17 cellular contexts compared by ENCODE assay signal in the genomic region with DNA sequence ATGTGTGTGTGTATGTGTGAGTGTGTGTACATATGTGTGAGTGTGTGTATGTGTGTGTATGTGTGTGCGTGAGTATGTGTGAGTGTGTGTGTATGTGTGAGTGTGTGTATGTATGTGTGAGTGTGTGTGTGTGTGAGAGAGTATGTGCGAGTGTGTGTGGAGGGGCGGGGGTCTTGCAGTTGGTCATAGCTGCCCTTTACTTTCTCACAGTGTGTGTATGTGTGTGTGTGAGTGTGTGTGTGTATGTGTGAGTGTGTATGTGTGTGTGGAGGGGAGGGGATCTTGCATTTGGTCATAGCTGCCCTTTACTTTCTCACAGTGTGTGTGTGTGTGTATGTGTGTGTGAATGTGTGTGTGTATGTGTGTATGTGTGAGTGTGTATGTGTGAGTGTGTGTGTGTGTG.
DNase-seq lines count a peak whose midpoint lies in the region; ATAC-seq, FAIRE-seq and TF ChIP-seq lines count a peak whose summit lies in the region.
"Had no signal": no experiment of that assay in that cellular context is flagged by ENCODE, and none has a peak within 500 bp of the region (broad histone marks: within the 10 kb centered on the region; RNA-seq: fewer than 3 reads in every experiment).

No MANE protein-coding gene starts in this region.

- in situ Hi-C loops in HepG2 (cut with HindIII; ENCODE audit: extremely low pct_ligation_motif_present, low pct_unique_long_range_greater_than_20kb) = no loop called here

- no peaks in the 10 kb centered on the region for H3K36me3 ChIP-seq in HepG2 (replicated peaks in 1 of 2; ENCODE audit: control insufficient read depth in 1 of 2, insufficient read depth in 2 of 2, low read length in 2 of 2)
- H3K36me3 ChIP-seq in right lobe of liver = no peaks in the 10 kb centered on the region
- no peaks in the 10 kb centered on the region for H3K36me3 ChIP-seq in bronchial epithelial cell (ENCODE audit: control insufficient read depth, insufficient read depth, low read length)
- H3K36me3 ChIP-seq in mucosa of stomach (ENCODE audit: control insufficient read depth, insufficient read depth, low read length) = no peaks in the 10 kb centered on the region
- H3K36me3 ChIP-seq in mesendoderm (ENCODE audit: control insufficient read depth, insufficient read depth, low read length) = no peaks in the 10 kb centered on the region
- H3K36me3 ChIP-seq: SJCRH30 had no signal

- no peak overlapping the region for H4K8ac ChIP-seq in mesendoderm (ENCODE audit: low read depth, low read length)

- no peak overlapping the region for H2AFZ ChIP-seq in HepG2 (ENCODE audit: low read length)

- H2BK120ac ChIP-seq in mesendoderm (ENCODE audit: low read depth, low read length) = no peak overlapping the region

- WGBS in HepG2 (ENCODE audit: low lambda C conversion rate) = 88% methylated on average over 3 of the region's 3 CpGs
- WGBS in right lobe of liver (ENCODE audit: insufficient coverage, low coverage, low lambda C conversion rate, missing lambda C conversion rate) = 89% methylated on average over 3 of the region's 3 CpGs
- WGBS in mesendoderm (ENCODE audit: extremely low coverage, insufficient coverage, low lambda C conversion rate) = 100% methylated on average over 1 of the region's 3 CpGs

- H3K4me1 ChIP-seq in HepG2 (ENCODE audit: insufficient read depth, low read length) (peaks cover 50% of the 10 kb centered on the region), right lobe of liver (peaks cover 0 to 23% (median 9%) of the 10 kb centered on the region in 4 donors), mucosa of stomach (ENCODE audit: control insufficient read depth, insufficient read depth, low read length) (peaks cover 47% of the 10 kb centered on the region), mesendoderm (ENCODE audit: control insufficient read depth, low read depth, low read length) (no peaks in the 10 kb centered on the region)
- H3K4me1 ChIP-seq: SJCRH30 had no signal

- no TSS peak for BruUV-seq in HepG2 (replicated peaks; lab: Mats Ljungman, UMichigan)

- no peak overlapping the region for H2BK5ac ChIP-seq in mesendoderm (ENCODE audit: low read length)

- H3K27ac ChIP-seq in HepG2 (ENCODE audit: extremely low read length, insufficient read depth, low read length) = no peak overlapping the region
- H3K27ac ChIP-seq in right lobe of liver = no peak overlapping the region
- H3K27ac ChIP-seq in mesendoderm (ENCODE audit: low read depth, low read length) = no peak overlapping the region
- H3K27ac ChIP-seq: SJCRH30 had no signal

- H4K20me1 ChIP-seq in HepG2 (ENCODE audit: insufficient read depth, low read length) = no peaks in the 10 kb centered on the region

- ATAC-seq in HepG2 (no peak), right lobe of liver (no peak)

- H3K79me1 ChIP-seq in mesendoderm (ENCODE audit: low read length) = no peaks in the 10 kb centered on the region

- FAIRE-seq in HepG2 (lab: Jason Lieb, UNC) = no peak
- FAIRE-seq in bronchial epithelial cell (lab: Jason Lieb, UNC) = peak; percentile 72
- FAIRE-seq: RCC 7860 had no signal

- H3K23ac ChIP-seq in mesendoderm (ENCODE audit: low read length) = no peak overlapping the region

- DNase-seq in HepG2 (ENCODE audit: low spot score) = no peak
- no peak for DNase-seq in right lobe of liver
- DNase-seq in bronchial epithelial cell (ENCODE audit: low read depth) = no peak
- DNase-seq in activated CD4-positive, CD25-positive, alpha-beta regulatory T cell (lab: John Stamatoyannopoulos, UW) = no peak
- DNase-seq in cerebellar cortex (ENCODE audit: low spot score) = no peak
- DNase-seq in mesendoderm = no peak
- DNase-seq: GDM1, H9, Karpas-422, NCI-H1417, NCI-H187, NCI-H446 treated with DMSO at 0.1 percent for 48 hours, NCI-H526 treated with DMSO at 0.1 percent for 48 hours, OCI-M1, SJCRH30 had no signal

- H2AK5ac ChIP-seq in mesendoderm (ENCODE audit: low read length) = no peak overlapping the region

- no peaks in the 10 kb centered on the region for H3K27me3 ChIP-seq in HepG2 (ENCODE audit: control insufficient read depth in 1 of 2, insufficient read depth in 2 of 2, low read length in 2 of 2)
- H3K27me3 ChIP-seq in right lobe of liver = no peaks in the 10 kb centered on the region
- H3K27me3 ChIP-seq in bronchial epithelial cell (ENCODE audit: control insufficient read depth, insufficient read depth, low read length) = no peaks in the 10 kb centered on the region
- no peaks in the 10 kb centered on the region for H3K27me3 ChIP-seq in mucosa of stomach (ENCODE audit: control insufficient read depth, insufficient read depth, low read length)
- H3K27me3 ChIP-seq in mesendoderm (ENCODE audit: insufficient read depth, low read length, poor library complexity) = no peaks in the 10 kb centered on the region
- H3K27me3 ChIP-seq: SJCRH30 had no signal

- TF ChIP-seq EP300 in HepG2 (IDR thresholded peaks at IDR 0.05; ENCODE audit: low read depth in 2 of 2, low read length in 2 of 2) = no peak
- TF ChIP-seq EP300 in HepG2 (CRISPR knock-in tag; IDR thresholded peaks at IDR 0.05; ENCODE audit: borderline replicate concordance) = no peak

- no peak overlapping the region for H2BK15ac ChIP-seq in mesendoderm (replicated peaks; ENCODE audit: low read depth)

- H3K4me3 ChIP-seq in HepG2 (replicated peaks in 1 of 3; ENCODE audit: insufficient read depth in 1 of 3, low read depth in 2 of 3, low read length in 3 of 3) (no peak overlapping the region), right lobe of liver (no peak overlapping the region), bronchial epithelial cell (ENCODE audit: low read depth, low read length) (no peak overlapping the region), mucosa of stomach (ENCODE audit: low read length) (no peak overlapping the region), mesendoderm (ENCODE audit: low read length) (no peak overlapping the region)
- H3K4me3 ChIP-seq: SJCRH30 had no signal

- H3K79me2 ChIP-seq in HepG2 (ENCODE audit: insufficient read depth, low read length) (no peaks in the 10 kb centered on the region), mesendoderm (ENCODE audit: control insufficient read depth, insufficient read depth, low read length) (no peaks in the 10 kb centered on the region)

- no peak overlapping the region for H3K4ac ChIP-seq in mesendoderm (ENCODE audit: low read depth, low read length)

- no peak overlapping the region for H3K18ac ChIP-seq in mesendoderm (ENCODE audit: low read length)

- POLR2A ChIA-PET in HepG2 (lab: Yijun Ruan, JAX) = no interaction called here

- intact Hi-C loops in HepG2 (cut with micrococcal nuclease; ENCODE audit: unreplicated experiment) = no loop called here
- intact Hi-C loops in right lobe of liver (cut with DNase I) = no loop called here

- no peak overlapping the region for H4K5ac ChIP-seq in mesendoderm (ENCODE audit: low read length)

- H3K9me3 ChIP-seq in HepG2 (ENCODE audit: low read length) = peaks cover 6% of the 10 kb centered on the region
- H3K9me3 ChIP-seq in right lobe of liver = no peaks in the 10 kb centered on the region
- H3K9me3 ChIP-seq in mucosa of stomach (ENCODE audit: control insufficient read depth, low read length) = no peaks in the 10 kb centered on the region
- H3K9me3 ChIP-seq: SJCRH30 had no signal

- TF ChIP-seq RAD21 in HepG2 (CRISPR knock-in tag; IDR thresholded peaks at IDR 0.05) = no peak

- no peak overlapping the region for H3K4me2 ChIP-seq in HepG2 (ENCODE audit: low read depth, low read length)
- no peak overlapping the region for H3K4me2 ChIP-seq in mesendoderm (ENCODE audit: low read length)

- H3K56ac ChIP-seq in mesendoderm (ENCODE audit: low read length) = no peak overlapping the region

- no peak overlapping the region for H3K9ac ChIP-seq in HepG2 (ENCODE audit: insufficient read depth, low read depth, low read length)
- H3K9ac ChIP-seq in mucosa of stomach (ENCODE audit: low read length) = peak overlapping the region; percentile 9
- H3K9ac ChIP-seq in mesendoderm (ENCODE audit: low read length) = no peak overlapping the region

- CTCF ChIA-PET in HepG2 (lab: Yijun Ruan, JAX; ENCODE audit: low intra/inter-chr PET ratio, low total read pairs) = no interaction called here

- no peak for TF ChIP-seq POLR2A in HepG2 (IDR thresholded peaks at IDR 0.05; ENCODE audit: insufficient read depth in 1 of 2, low read depth in 2 of 2, low read length in 2 of 2)
- TF ChIP-seq POLR2A in right lobe of liver (IDR thresholded peaks at IDR 0.05) = no peak

- no peak for TF ChIP-seq CTCF in HepG2 (CRISPR knock-in tag; IDR thresholded peaks at IDR 0.05)
- TF ChIP-seq CTCF in right lobe of liver (IDR thresholded peaks at IDR 0.05) = no peak
- TF ChIP-seq CTCF in bronchial epithelial cell (IDR thresholded peaks at IDR 0.05; ENCODE audit: insufficient read depth, low read length, severe bottlenecking) = no peak

TF ChIP-seq in HepG2, 621 proteins besides CTCF, POLR2A, EP300 and RAD21 (continues in another document):
- no peak for TF ChIP-seq BRCA1 (CRISPR knock-in tag; IDR thresholded peaks at IDR 0.05)
